8 cellular contexts compared by ENCODE assay signal in the genomic region with DNA sequence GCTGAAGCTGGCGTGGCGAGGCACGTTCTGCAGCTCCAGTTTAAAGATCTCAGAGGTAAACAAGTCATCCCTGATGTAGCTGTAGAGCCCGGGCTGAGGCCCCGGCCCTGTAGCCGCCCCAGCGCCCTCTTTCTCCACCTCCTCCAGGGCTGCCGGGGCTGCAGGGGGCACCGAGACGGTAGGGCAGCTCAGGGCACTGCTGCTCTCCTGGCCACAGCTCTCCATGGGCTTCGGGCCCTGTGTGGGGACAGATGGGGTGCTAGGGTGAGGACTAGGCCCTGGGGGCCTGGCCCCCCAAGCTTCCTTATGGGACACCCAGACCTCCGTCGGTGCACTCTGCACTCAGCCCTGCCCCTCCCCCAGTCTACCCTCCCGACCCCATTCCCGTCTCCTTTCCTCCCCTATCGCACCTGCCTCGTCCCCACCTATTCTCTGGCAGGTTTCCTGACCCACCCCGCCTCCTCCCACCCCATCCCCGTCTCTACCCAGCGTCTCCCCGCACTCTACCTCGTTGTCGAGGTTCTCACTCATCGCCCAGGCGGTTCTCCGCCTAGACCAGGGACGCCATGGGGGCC. TPM values are rescaled to one million over a fixed set of nuclear protein-coding genes. Genes with fewer than 3 reads are reported as not detected.
DNase-seq lines count a peak whose midpoint lies in the region; ATAC-seq and TF ChIP-seq lines count a peak whose summit lies in the region.

No MANE protein-coding gene starts in this region.

- peaks cover 2% of the 10 kb centered on the region for H3K27me3 Mint-ChIP-seq in activated CD4-positive, alpha-beta T cell treated with anti-CD3 and anti-CD28 coated beads, Interleukin-2, amount 10 ng/mL, durations not matched to agents 24 days and 14 days

- peak; percentile 8 for ATAC-seq in left colon
- ATAC-seq in HG03469 (IDR thresholded peaks at IDR 0.05; ENCODE audit: unreplicated experiment) = no peak
- ATAC-seq in HG03196 (IDR thresholded peaks at IDR 0.05; ENCODE audit: unreplicated experiment) = no peak
- no peak for ATAC-seq in HG03280 (IDR thresholded peaks at IDR 0.05; ENCODE audit: unreplicated experiment)

- H3K4me3 Mint-ChIP-seq in activated CD4-positive, alpha-beta T cell treated with anti-CD3 and anti-CD28 coated beads, Interleukin-2, amount 10 ng/mL, durations not matched to agents 24 days and 14 days = peak overlapping the region; percentile 96

- TF ChIP-seq POLR2A in thyroid gland (IDR thresholded peaks at IDR 0.05) = no peak

- H3K4me1 Mint-ChIP-seq in activated CD4-positive, alpha-beta T cell treated with anti-CD3 and anti-CD28 coated beads, Interleukin-2, amount 10 ng/mL, durations not matched to agents 24 days and 14 days = peaks cover 35% of the 10 kb centered on the region

- H3K9me3 ChIP-seq in thyroid gland = no peaks in the 10 kb centered on the region

- H3K4me1 ChIP-seq in thyroid gland = peaks cover 11 to 17% of the 10 kb centered on the region in 2 donors

- H3K27ac ChIP-seq in thyroid gland = peak overlapping the region; percentile 73 to 85 (median 77)

- TF ChIP-seq CTCF in astrocyte of the spinal cord (IDR thresholded peaks at IDR 0.05; ENCODE audit: low read depth, low read length) (no peak), thyroid gland (IDR thresholded peaks at IDR 0.05) (no peak)

- H3K36me3 Mint-ChIP-seq in activated CD4-positive, alpha-beta T cell treated with anti-CD3 and anti-CD28 coated beads, Interleukin-2, amount 10 ng/mL, durations not matched to agents 24 days and 14 days (ENCODE audit: low read depth) = peaks cover 58% of the 10 kb centered on the region

- H3K27ac Mint-ChIP-seq in activated CD4-positive, alpha-beta T cell treated with anti-CD3 and anti-CD28 coated beads, Interleukin-2, amount 10 ng/mL, durations not matched to agents 24 days and 14 days = peak overlapping the region; percentile 96

- H3K4me3 ChIP-seq in astrocyte of the spinal cord (ENCODE audit: low read depth, low read length) (peak overlapping the region; percentile 96), thyroid gland (replicated peaks in 1 of 3) (peak overlapping the region; percentile 62 to 73 (median 69))

- DNase-seq in activated CD4-positive, alpha-beta T cell treated with anti-CD3 and anti-CD28 coated beads, Interleukin-2, amount 10 ng/mL, durations not matched to agents 24 days and 14 days = no peak
- no peak for DNase-seq in activated CD4-positive, alpha-beta T cell treated with anti-CD3 and anti-CD28 coated beads for 4 hours
- DNase-seq in astrocyte of the spinal cord (ENCODE audit: low read depth, low spot score) (no peak), left colon (peak; percentile 54 to 59), thyroid gland (no peak)

- in situ Hi-C loops in astrocyte of the spinal cord (cut with HindIII; ENCODE audit: low sequenced_read_pairs) = no loop called here

- 4 to 10% methylated on average over 19 to 26 of the region's 27 CpGs for WGBS in thyroid gland, 2 donors

- H3K9me3 Mint-ChIP-seq in activated CD4-positive, alpha-beta T cell treated with anti-CD3 and anti-CD28 coated beads, Interleukin-2, amount 10 ng/mL, durations not matched to agents 24 days and 14 days = no peaks in the 10 kb centered on the region

- no peaks in the 10 kb centered on the region for H3K27me3 ChIP-seq in thyroid gland

- peaks cover 26 to 46% of the 10 kb centered on the region in 2 donors for H3K36me3 ChIP-seq in thyroid gland

- intact Hi-C loops in activated CD4-positive, alpha-beta T cell treated with anti-CD3 and anti-CD28 coated beads, Interleukin-2, amount 10 ng/mL, durations not matched to agents 24 days and 14 days (cut with micrococcal nuclease) = loop anchor here (5.0 to 10.0 kb wide), 5 partner anchors 94 to 974 kb away; a partner anchor contains a TSS
- intact Hi-C loops in left colon (cut with DNase I, micrococcal nuclease) = no loop called here
- intact Hi-C loops in thyroid gland (cut with DNase I) = loop anchor here (10.0 kb wide), 1 partner anchor 92 kb away; a partner anchor contains a TSS

RNA-seq across cellular contexts. Expression of a gene that starts 0.6 kb away (rescaled TPM):
- 488 and 500 TPM in 2 replicates for total RNA-seq in activated CD4-positive, alpha-beta T cell treated with anti-CD3 and anti-CD28 coated beads, Interleukin-2, amount 10 ng/mL, durations not matched to agents 24 days and 14 days
- total RNA-seq in left colon = 10 to 100 TPM; 57.2 to 80.3 TPM
- total RNA-seq in thyroid gland = 100 to 1,000 TPM; 125 to 232 (median 173) TPM

RNA-seq across cellular contexts. Expression of a gene that starts 0.6 kb away (rescaled TPM):
- 125 and 135 TPM in 2 replicates for total RNA-seq in activated CD4-positive, alpha-beta T cell treated with anti-CD3 and anti-CD28 coated beads, Interleukin-2, amount 10 ng/mL, durations not matched to agents 24 days and 14 days
- total RNA-seq in left colon (10 to 100 TPM; 33.3 to 36.4 TPM), thyroid gland (10 to 100 TPM; 36.9 to 65.5 (median 53.3) TPM)

RNA-seq across cellular contexts. Expression of a gene that starts 15.1 kb away (rescaled TPM):
- total RNA-seq in activated CD4-positive, alpha-beta T cell treated with anti-CD3 and anti-CD28 coated beads, Interleukin-2, amount 10 ng/mL, durations not matched to agents 24 days and 14 days = 95.2 and 100 TPM in 2 replicates
- total RNA-seq in left colon = 10 to 100 TPM; 36.9 to 37.0 TPM
- total RNA-seq in thyroid gland = 10 to 100 TPM; 13.4 to 22.4 (median 18.9) TPM

RNA-seq across cellular contexts. Expression of a gene that starts 34.4 kb away (rescaled TPM):
- 0.14 TPM in 1 of 2 replicates, not detected in the other for total RNA-seq in activated CD4-positive, alpha-beta T cell treated with anti-CD3 and anti-CD28 coated beads, Interleukin-2, amount 10 ng/mL, durations not matched to agents 24 days and 14 days
- 1 to 10 TPM in 1 of 2 donors, under 1 TPM in 1; 0.58 to 1.5 TPM for total RNA-seq in left colon
- 1 to 10 TPM in 1 of 4 donors, under 1 TPM in 1, not detected in 2; 0.39 to 2.1 TPM for total RNA-seq in thyroid gland

RNA-seq across cellular contexts. Expression of a gene that starts 36.4 kb away (rescaled TPM):
- 73.2 and 74.2 TPM in 2 replicates for total RNA-seq in activated CD4-positive, alpha-beta T cell treated with anti-CD3 and anti-CD28 coated beads, Interleukin-2, amount 10 ng/mL, durations not matched to agents 24 days and 14 days
- 10 to 100 TPM; 32.7 to 46.8 TPM for total RNA-seq in left colon
- total RNA-seq in thyroid gland = 10 to 100 TPM; 28.9 to 48.8 (median 31.5) TPM

Comparison
In these comparisons a context has a peak if more than half of its experiments do, and no peak if none do; other contexts are left out.
1. DNase-seq: peak in left colon (2 of 2); none in activated CD4-positive, alpha-beta T cell treated with anti-CD3 and anti-CD28 coated beads, Interleukin-2, amount 10 ng/mL, durations not matched to agents 24 days and 14 days (single experiment), activated CD4-positive, alpha-beta T cell treated with anti-CD3 and anti-CD28 coated beads for 4 hours (0 of 2), astrocyte of the spinal cord (single experiment) and thyroid gland (0 of 2).
2. intact Hi-C loops: an anchor here in activated CD4-positive, alpha-beta T cell treated with anti-CD3 and anti-CD28 coated beads, Interleukin-2, amount 10 ng/mL, durations not matched to agents 24 days and 14 days (5.0 to 10.0 kb wide) and thyroid gland (10.0 kb wide); none called in left colon.